In genomic region chr1:150748859-150749719, GRCh38 we compare ENCODE assay signal across 35 cellular contexts. TPM values are rescaled to one million over a fixed set of nuclear protein-coding genes. Genes with fewer than 3 reads are reported as not detected.
DNase-seq lines count a peak whose midpoint lies in the region; ATAC-seq, FAIRE-seq and TF ChIP-seq lines count a peak whose summit lies in the region.
"Had no signal": no experiment of that assay in that cellular context is flagged by ENCODE, and none has a peak within 500 bp of the region (broad histone marks: within the 10 kb centered on the region; RNA-seq: fewer than 3 reads in every experiment).

No MANE protein-coding gene starts in this region.

- H3K27ac Mint-ChIP-seq in T-helper 2 cell treated with Interferon-gamma antibody and Interleukin-4, amounts not matched to agents 5 μg/mL and 100 μg/mL, for 36 hours, result peak overlapping the region; percentile 69
- H3K27ac Mint-ChIP-seq: activated B cell treated with CpG ODN at 0.5 μM for 24 hours; dendritic cell treated with granulocyte-macrophage colony-stimulating factor and Interleukin-4, amounts not matched to agents 40 ng/mL and 50 ng/mL, for 4 days had no signal

- peak overlapping the region; percentile 78 for H3K27ac ChIP-seq in colonic mucosa
- H3K27ac ChIP-seq: 22Rv1, GM23248, heart right ventricle, prostate gland, sigmoid colon, SJCRH30, tibial nerve had no signal

- no peaks in the 10 kb centered on the region for H3K36me3 ChIP-seq in colonic mucosa
- peaks cover 6% of the 10 kb centered on the region for H3K36me3 ChIP-seq in mucosa of descending colon (ENCODE audit: low read depth)
- H3K36me3 ChIP-seq: prostate gland, sigmoid colon, SJCRH30 had no signal

- no peaks in the 10 kb centered on the region for H3K27me3 Mint-ChIP-seq in T-helper 2 cell treated with Interferon-gamma antibody and Interleukin-4, amounts not matched to agents 5 μg/mL and 100 μg/mL, for 36 hours (ENCODE audit: low read depth)
- H3K27me3 Mint-ChIP-seq: activated B cell treated with CpG ODN at 0.5 μM for 24 hours; central memory CD8-positive, alpha-beta T cell; dendritic cell treated with granulocyte-macrophage colony-stimulating factor and Interleukin-4, amounts not matched to agents 40 ng/mL and 50 ng/mL, for 4 days had no signal

- H3K4me1 Mint-ChIP-seq in T-helper 2 cell treated with Interferon-gamma antibody and Interleukin-4, amounts not matched to agents 5 μg/mL and 100 μg/mL, for 36 hours (ENCODE audit: low read depth), result peaks cover 12% of the 10 kb centered on the region
- H3K4me1 Mint-ChIP-seq: activated B cell treated with CpG ODN at 0.5 μM for 24 hours; central memory CD8-positive, alpha-beta T cell; natural killer cell had no signal

- ATAC-seq in mucosa of descending colon, result peak; percentile 70
- ATAC-seq in HG02981 (IDR thresholded peaks at IDR 0.05; ENCODE audit: unreplicated experiment), result no peak
- ATAC-seq: heart right ventricle, natural killer cell had no signal

- TF ChIP-seq POLR2A in GM12891 (IDR thresholded peaks at IDR 0.05; ENCODE audit: low read depth, low read length), result no peak

- H3K4me1 ChIP-seq in colonic mucosa (no peaks in the 10 kb centered on the region), mucosa of descending colon (ENCODE audit: low read depth) (peaks cover 24% of the 10 kb centered on the region)
- H3K4me1 ChIP-seq: heart right ventricle, prostate gland, sigmoid colon, SJCRH30, tibial nerve had no signal

- no peak overlapping the region for H3K4me3 ChIP-seq in colonic mucosa
- H3K4me3 ChIP-seq in mucosa of descending colon, result no peak overlapping the region
- H3K4me3 ChIP-seq: GM23248, heart right ventricle, prostate gland, sigmoid colon, SJCRH30, tibial nerve had no signal

- FAIRE-seq in GM12891 (lab: Jason Lieb, UNC), result peak; percentile 48
- FAIRE-seq: frontal cortex, HTR-8/SVneo, kidney had no signal

- H3K4me3 Mint-ChIP-seq in T-helper 2 cell treated with Interferon-gamma antibody and Interleukin-4, amounts not matched to agents 5 μg/mL and 100 μg/mL, for 36 hours, result peak overlapping the region; percentile 18
- H3K4me3 Mint-ChIP-seq: activated B cell treated with CpG ODN at 0.5 μM for 24 hours; central memory CD8-positive, alpha-beta T cell; dendritic cell treated with granulocyte-macrophage colony-stimulating factor and Interleukin-4, amounts not matched to agents 40 ng/mL and 50 ng/mL, for 4 days; natural killer cell had no signal

- H3K9me3 Mint-ChIP-seq in T-helper 2 cell treated with Interferon-gamma antibody and Interleukin-4, amounts not matched to agents 5 μg/mL and 100 μg/mL, for 36 hours, result no peaks in the 10 kb centered on the region
- H3K9me3 Mint-ChIP-seq: activated B cell treated with CpG ODN at 0.5 μM for 24 hours; central memory CD8-positive, alpha-beta T cell; dendritic cell treated with granulocyte-macrophage colony-stimulating factor and Interleukin-4, amounts not matched to agents 40 ng/mL and 50 ng/mL, for 4 days; natural killer cell had no signal

- no peak for DNase-seq in T-helper 2 cell treated with Interferon-gamma antibody and Interleukin-4, amounts not matched to agents 5 μg/mL and 100 μg/mL, for 36 hours (ENCODE audit: low spot score)
- DNase-seq in T-helper 2 cell (no peak), GM12891 (ENCODE audit: insufficient read length, low spot score) (no peak), colonic mucosa (peak; percentile 27), mucosa of descending colon (no peak), activated gamma-delta T cell treated with Interleukin-2 at 50 U/mL for 16 hours (no peak), NCI-H446 treated with DMSO at 0.1 percent for 48 hours (lab: John Stamatoyannopoulos, UW) (no peak)
- DNase-seq: activated B cell treated with CpG ODN at 0.5 μM for 24 hours; activated CD4-positive, alpha-beta T cell treated with anti-CD3 and anti-CD28 coated beads, Interleukin-2, amount 50 U/mL, for 48 hours; activated effector memory CD4-positive, alpha-beta T cell treated with Interleukin-2 at 50 U/mL for 16 hours; C1 segment of cervical spinal cord; DMS79; GM23248; heart right ventricle; kidney; midbrain; natural killer cell; NCI-H1092 treated with DMSO at 0.1 percent for 48 hours; NCI-H187; NCI-H82; occipital lobe; sigmoid colon; SJCRH30; stimulated activated CD4-positive, alpha-beta T cell treated with anti-CD3 and anti-CD28 coated beads, Interleukin-12 subunit alpha, Interleukin-12 subunit beta, amount 100 ng/mL, for 4 hours; stimulated activated CD4-positive, alpha-beta T cell treated with anti-CD3 and anti-CD28 coated beads, Interleukin-4, amount 100 ng/mL, for 24 hours had no signal

- intact Hi-C loops in colonic mucosa (cut with DNase I), result no loop called here
- intact Hi-C loops in mucosa of descending colon (cut with DNase I, micrococcal nuclease), result no loop called here

- no peak overlapping the region for H3K9ac ChIP-seq in colonic mucosa (ENCODE audit: low read depth in 2 of 2, low read length in 2 of 2)
- H3K9ac ChIP-seq: GM23248 had no signal

- H3K36me3 Mint-ChIP-seq in T-helper 2 cell treated with Interferon-gamma antibody and Interleukin-4, amounts not matched to agents 5 μg/mL and 100 μg/mL, for 36 hours (ENCODE audit: low read depth), result peaks cover 38% of the 10 kb centered on the region

- H3K27me3 ChIP-seq in colonic mucosa, result no peaks in the 10 kb centered on the region
- H3K27me3 ChIP-seq: heart right ventricle, sigmoid colon, SJCRH30, tibial nerve had no signal

- H3K9me3 ChIP-seq in colonic mucosa (no peaks in the 10 kb centered on the region), mucosa of descending colon (no peaks in the 10 kb centered on the region)
- H3K9me3 ChIP-seq: heart right ventricle, prostate gland, sigmoid colon, SJCRH30, tibial nerve had no signal

- no peak for TF ChIP-seq CTCF in colonic mucosa (IDR thresholded peaks at IDR 0.05)
- no peak for TF ChIP-seq CTCF in mucosa of descending colon (IDR thresholded peaks at IDR 0.05)

TF ChIP-seq in GM12891, 5 proteins besides CTCF, POLR2A, EP300 and RAD21:
- no peak for TF ChIP-seq POU2F2 (IDR thresholded peaks at IDR 0.05; ENCODE audit: low read depth, low read length)
TF ChIP-seq in GM12891: peak in this region for 0.

RNA-seq across cellular contexts. Expression of gene CTSS, which starts 16.5 kb away (rescaled TPM):
- 80.0 TPM for polyA plus RNA-seq in GM12891 (2012; ENCODE audit: low read depth, missing spikeins)
- total RNA-seq in colonic mucosa (100 to 1,000 TPM; 210 to 554 TPM), mucosa of descending colon (100 to 1,000 TPM; 290 to 577 (median 544) TPM)

RNA-seq across cellular contexts. Expression of gene HORMAD1, which starts 28.4 kb away (rescaled TPM):
- not detected for polyA plus RNA-seq in GM12891 (2012; ENCODE audit: low read depth, missing spikeins)
- 1 to 10 TPM in 1 of 2 donors, not detected in 1; 1.1 TPM for total RNA-seq in colonic mucosa
- total RNA-seq in mucosa of descending colon, result 1 to 10 TPM in 2 of 3 donors, under 1 TPM in 1; 0.82 to 1.4 (median 1.3) TPM
- total RNA-seq: GM23248, M059J, RPMI7951, sigmoid colon had no signal
- polyA plus RNA-seq: GM23248, heart right ventricle had no signal

RNA-seq across cellular contexts. Expression of gene GOLPH3L, which starts 52.1 kb away (rescaled TPM):
- polyA plus RNA-seq in GM12891 (2012; ENCODE audit: low read depth, missing spikeins), result 17.2 TPM
- total RNA-seq in colonic mucosa (100 to 1,000 TPM in 1 of 2 donors, 10 to 100 TPM in 1; 70.0 to 101 TPM), mucosa of descending colon (100 to 1,000 TPM in 1 of 3 donors, 10 to 100 TPM in 2; 62.8 to 105 (median 69.4) TPM)

RNA-seq across cellular contexts. Expression of gene CTSK, which starts 59.0 kb away (rescaled TPM):
- polyA plus RNA-seq in GM12891 (2012; ENCODE audit: low read depth, missing spikeins), result 2.7 TPM
- total RNA-seq in colonic mucosa, result 10 to 100 TPM; 11.4 to 33.6 TPM
- 10 to 100 TPM; 15.4 to 64.0 (median 30.3) TPM for total RNA-seq in mucosa of descending colon
